Comparison of ENCODE assay signal across 9 cellular contexts in genomic region chr2:152743004-152743403, GRCh38. TPM values are rescaled to one million over a fixed set of nuclear protein-coding genes. Genes with fewer than 3 reads are reported as not detected.
DNase-seq lines count a peak whose midpoint lies in the region; ATAC-seq and TF ChIP-seq lines count a peak whose summit lies in the region.
"Had no signal": no experiment of that assay in that cellular context is flagged by ENCODE, and none has a peak within 500 bp of the region (broad histone marks: within the 10 kb centered on the region; RNA-seq: fewer than 3 reads in every experiment).

No MANE protein-coding gene starts in this region.

- intact Hi-C loops in sciatic nerve (cut with DNase I), result no loop called here

- H3K4me3 ChIP-seq in cardiac fibroblast (replicated peaks in 1 of 2; ENCODE audit: low read depth in 2 of 2, low read length in 2 of 2) (no peak overlapping the region), parathyroid adenoma (ENCODE audit: low read depth, low read length) (no peak overlapping the region)
- H3K4me3 ChIP-seq: SJCRH30 had no signal

- H3K4me1 ChIP-seq in parathyroid adenoma, result peaks cover 3% of the 10 kb centered on the region
- H3K4me1 ChIP-seq: SJCRH30 had no signal

- no peaks in the 10 kb centered on the region for H3K9me3 ChIP-seq in parathyroid adenoma (ENCODE audit: control insufficient read depth, low read length)
- H3K9me3 ChIP-seq: SJCRH30 had no signal

- no peaks in the 10 kb centered on the region for H3K27me3 ChIP-seq in parathyroid adenoma (ENCODE audit: control insufficient read depth, insufficient read depth, low read length)
- H3K27me3 ChIP-seq: SJCRH30 had no signal

- no peak overlapping the region for H2AFZ ChIP-seq in parathyroid adenoma

- ATAC-seq in GM21576 (IDR thresholded peaks at IDR 0.05; ENCODE audit: unreplicated experiment), result peak; percentile 59
- ATAC-seq in sciatic nerve, result no peak
- no peak for ATAC-seq in HG02840 (IDR thresholded peaks at IDR 0.05; ENCODE audit: low FRiP score, unreplicated experiment)

- DNase-seq in G401 (ENCODE audit: low spot score) (peak; percentile 32), LoVo (ENCODE audit: low spot score) (peak; percentile 3), cardiac fibroblast (ENCODE audit: low read depth in 2 of 2) (peak; percentile 15 to 21), sciatic nerve (ENCODE audit: low spot score) (no peak), NK-92 (lab: John Stamatoyannopoulos, UW; ENCODE audit: unreplicated experiment) (no peak)

- H3K27ac ChIP-seq in parathyroid adenoma, result no peak overlapping the region
- H3K27ac ChIP-seq: SJCRH30 had no signal

- no peak overlapping the region for H3K4me2 ChIP-seq in parathyroid adenoma (ENCODE audit: low read length)

- H3K9ac ChIP-seq in parathyroid adenoma, result no peak overlapping the region

- no peaks in the 10 kb centered on the region for H3K79me2 ChIP-seq in parathyroid adenoma

- no peaks in the 10 kb centered on the region for H3K36me3 ChIP-seq in parathyroid adenoma (ENCODE audit: control insufficient read depth, insufficient read depth, low read length)

- TF ChIP-seq CTCF in cardiac fibroblast (IDR thresholded peaks at IDR 0.05; ENCODE audit: low read depth, low read length) (peak; percentile 58), parathyroid adenoma (IDR thresholded peaks at IDR 0.05) (peak; percentile 55)

- in situ Hi-C loops in G401 (cut with HindIII; ENCODE audit: low sequenced_read_pairs), result no loop called here

RNA-seq across cellular contexts. Expression of gene ARL6IP6, which starts 24.6 kb away (rescaled TPM):
- total RNA-seq in G401 (2014; rRNA removed; shearing (Covaris generic)), result 29.2 and 39.0 TPM in 2 replicates
- total RNA-seq in sciatic nerve, result 17.5 TPM

RNA-seq across cellular contexts. Expression of gene PRPF40A, which starts 25.7 kb away (rescaled TPM):
- 151 and 321 TPM in 2 replicates for total RNA-seq in G401 (2014; rRNA removed; shearing (Covaris generic))
- 88.8 TPM for total RNA-seq in sciatic nerve

Comparison
In these comparisons a context has a peak if more than half of its experiments do, and no peak if none do; other contexts are left out.
1. DNase-seq: peak in G401 (single experiment), LoVo (single experiment) and cardiac fibroblast (2 of 2); none in sciatic nerve (single experiment) and NK-92 (single experiment).